Comparison of ENCODE assay signal across 27 cellular contexts in genomic region chr1:15722836-15723542, GRCh38. TPM values are rescaled to one million over a fixed set of nuclear protein-coding genes. Genes with fewer than 3 reads are reported as not detected.
DNase-seq lines count a peak whose midpoint lies in the region; ATAC-seq and TF ChIP-seq lines count a peak whose summit lies in the region.
"Had no signal": no experiment of that assay in that cellular context is flagged by ENCODE, and none has a peak within 500 bp of the region (broad histone marks: within the 10 kb centered on the region; RNA-seq: fewer than 3 reads in every experiment).

No MANE protein-coding gene starts in this region.

- no peak for TF ChIP-seq CTCF in testis (IDR thresholded peaks at IDR 0.05)

- peaks cover 13% of the 10 kb centered on the region for H3K36me3 Mint-ChIP-seq in T-helper 1 cell treated with Interleukin-12 subunit alpha and Interleukin-12 subunit beta and Interleukin-4 antibody, amounts not matched to agents 30 μg/mL and 1 μg/mL, for 36 hours (ENCODE audit: low read depth)
- H3K36me3 Mint-ChIP-seq in central memory CD8-positive, alpha-beta T cell (ENCODE audit: insufficient read depth), result peaks cover 35% of the 10 kb centered on the region
- H3K36me3 Mint-ChIP-seq: activated naive CD4-positive, alpha-beta T cell treated with anti-CD3 and anti-CD28 coated beads, Interleukin-2, amount 50 U/mL, for 72 hours had no signal

- no peaks in the 10 kb centered on the region for H3K9me3 Mint-ChIP-seq in T-helper 1 cell treated with Interleukin-12 subunit alpha and Interleukin-12 subunit beta and Interleukin-4 antibody, amounts not matched to agents 30 μg/mL and 1 μg/mL, for 36 hours
- H3K9me3 Mint-ChIP-seq in central memory CD8-positive, alpha-beta T cell, result no peaks in the 10 kb centered on the region
- H3K9me3 Mint-ChIP-seq: activated B cell treated with CpG ODN at 0.5 μM for 24 hours; activated naive CD4-positive, alpha-beta T cell treated with anti-CD3 and anti-CD28 coated beads, Interleukin-2, amount 50 U/mL, for 72 hours; CD4-positive, alpha-beta memory T cell; GM23338; stimulated activated memory B cell treated with anti-CD40 and anti-IgM and Interleukin-4, amounts not matched to agents 10 μg/mL and 1 μg/mL and 100 μg/mL, for 72 hours; T-helper 2 cell treated with Interferon-gamma antibody and Interleukin-4, amounts not matched to agents 5 μg/mL and 100 μg/mL, for 36 hours had no signal

- H3K27me3 ChIP-seq in neuronal stem cell (ENCODE audit: control insufficient read depth in 3 of 3, insufficient read depth in 3 of 3, low read depth in 1 of 3, low read length in 3 of 3), result peaks cover 0 to 4% (median 0%) of the 10 kb centered on the region in 3 experiments
- H3K27me3 ChIP-seq in testis, result no peaks in the 10 kb centered on the region
- H3K27me3 ChIP-seq: spleen, tibial artery had no signal

- H3K23ac ChIP-seq in neuronal stem cell (ENCODE audit: low read depth, low read length, poor library complexity), result peak overlapping the region; percentile 65

- no peak overlapping the region for H4K91ac ChIP-seq in neuronal stem cell (ENCODE audit: low read depth, low read length, poor library complexity)

- no peak overlapping the region for H3K14ac ChIP-seq in neuronal stem cell (ENCODE audit: low read length)

- no peak overlapping the region for H2BK15ac ChIP-seq in neuronal stem cell (ENCODE audit: low read length)

- H3K27ac ChIP-seq in neuronal stem cell (replicated peaks; ENCODE audit: low read length) (no peak overlapping the region), testis (peak overlapping the region; percentile 27 to 50)
- H3K27ac ChIP-seq: SK-N-MC, spleen, tibial artery had no signal

- no peak overlapping the region for H3K18ac ChIP-seq in neuronal stem cell (ENCODE audit: low read length)

- H3K4me1 ChIP-seq in neuronal stem cell (ENCODE audit: control insufficient read depth in 2 of 2, insufficient read depth in 1 of 2, low read depth in 1 of 2, low read length in 2 of 2) (no peaks in the 10 kb centered on the region), testis (peaks cover 11% of the 10 kb centered on the region)
- H3K4me1 ChIP-seq: tibial artery had no signal

- TF ChIP-seq POLR2A in testis (IDR thresholded peaks at IDR 0.05), result no peak

- no peak overlapping the region for H2BK120ac ChIP-seq in neuronal stem cell (ENCODE audit: low read depth, low read length)

- H3K27ac Mint-ChIP-seq in T-helper 1 cell treated with Interleukin-12 subunit alpha and Interleukin-12 subunit beta and Interleukin-4 antibody, amounts not matched to agents 30 μg/mL and 1 μg/mL, for 36 hours, result peak overlapping the region; percentile 16
- peak overlapping the region; percentile 32 for H3K27ac Mint-ChIP-seq in central memory CD8-positive, alpha-beta T cell (ENCODE audit: low read depth)
- H3K27ac Mint-ChIP-seq: activated B cell treated with CpG ODN at 0.5 μM for 24 hours; GM23338; stimulated activated memory B cell treated with anti-CD40 and anti-IgM and Interleukin-4, amounts not matched to agents 10 μg/mL and 1 μg/mL and 100 μg/mL, for 72 hours; T-helper 2 cell treated with Interferon-gamma antibody and Interleukin-4, amounts not matched to agents 5 μg/mL and 100 μg/mL, for 36 hours had no signal

- H3K36me3 ChIP-seq in neuronal stem cell (replicated peaks in 1 of 2; ENCODE audit: control insufficient read depth in 2 of 2, insufficient read depth in 2 of 2, low read length in 2 of 2) (peaks cover 50 to 82% of the 10 kb centered on the region in 2 donors), testis (ENCODE audit: low read depth, missing control alignments) (no peaks in the 10 kb centered on the region)

- no peak overlapping the region for H2BK5ac ChIP-seq in neuronal stem cell (ENCODE audit: low read length)

- no peak overlapping the region for H4K8ac ChIP-seq in neuronal stem cell (ENCODE audit: low read depth, low read length)

- no peak overlapping the region for H3K4me3 Mint-ChIP-seq in T-helper 1 cell treated with Interleukin-12 subunit alpha and Interleukin-12 subunit beta and Interleukin-4 antibody, amounts not matched to agents 30 μg/mL and 1 μg/mL, for 36 hours
- H3K4me3 Mint-ChIP-seq in central memory CD8-positive, alpha-beta T cell, result no peak overlapping the region
- H3K4me3 Mint-ChIP-seq: activated B cell treated with CpG ODN at 0.5 μM for 24 hours; CD4-positive, alpha-beta memory T cell; GM23338; stimulated activated memory B cell treated with anti-CD40 and anti-IgM and Interleukin-4, amounts not matched to agents 10 μg/mL and 1 μg/mL and 100 μg/mL, for 72 hours; T-helper 2 cell treated with Interferon-gamma antibody and Interleukin-4, amounts not matched to agents 5 μg/mL and 100 μg/mL, for 36 hours had no signal

- no peak for ATAC-seq in central memory CD8-positive, alpha-beta T cell (replicated peaks; ENCODE audit: extremely low read depth, poor library complexity, severe bottlenecking)
- no peak for ATAC-seq in HG02981 (IDR thresholded peaks at IDR 0.05; ENCODE audit: unreplicated experiment)
- ATAC-seq in GM21619 (IDR thresholded peaks at IDR 0.05; ENCODE audit: unreplicated experiment), result no peak
- ATAC-seq: activated naive CD4-positive, alpha-beta T cell treated with anti-CD3 and anti-CD28 coated beads, Interleukin-2, amount 50 U/mL, for 72 hours; GM23338; left colon; stimulated activated memory B cell treated with anti-CD40 and anti-IgM and Interleukin-4, amounts not matched to agents 10 μg/mL and 1 μg/mL and 100 μg/mL, for 72 hours had no signal

- no peak overlapping the region for H2AK5ac ChIP-seq in neuronal stem cell (ENCODE audit: low read depth, low read length)

- H2AFZ ChIP-seq in neuronal stem cell (ENCODE audit: low read length), result no peak overlapping the region
- H2AFZ ChIP-seq: GM23338 had no signal

- H3K4me1 Mint-ChIP-seq in T-helper 1 cell treated with Interleukin-12 subunit alpha and Interleukin-12 subunit beta and Interleukin-4 antibody, amounts not matched to agents 30 μg/mL and 1 μg/mL, for 36 hours (ENCODE audit: low read depth), result no peaks in the 10 kb centered on the region
- no peaks in the 10 kb centered on the region for H3K4me1 Mint-ChIP-seq in central memory CD8-positive, alpha-beta T cell
- H3K4me1 Mint-ChIP-seq: activated B cell treated with CpG ODN at 0.5 μM for 24 hours; CD4-positive, alpha-beta memory T cell; GM23338; stimulated activated memory B cell treated with anti-CD40 and anti-IgM and Interleukin-4, amounts not matched to agents 10 μg/mL and 1 μg/mL and 100 μg/mL, for 72 hours had no signal

- intact Hi-C loops in testis (cut with DNase I; ENCODE audit: low total_unique reads), result no loop called here

- no peak overlapping the region for H3K4ac ChIP-seq in neuronal stem cell (ENCODE audit: low read length)

- H3K79me1 ChIP-seq in neuronal stem cell (ENCODE audit: low read depth, low read length), result peaks cover 5% of the 10 kb centered on the region

- H2BK12ac ChIP-seq in neuronal stem cell (ENCODE audit: low read length), result no peak overlapping the region

- H3K9me3 ChIP-seq in neuronal stem cell (replicated peaks in 1 of 2; ENCODE audit: control insufficient read depth in 2 of 2, insufficient read depth in 1 of 2, low read depth in 1 of 2, low read length in 2 of 2) (no peaks in the 10 kb centered on the region), testis (no peaks in the 10 kb centered on the region)
- H3K9me3 ChIP-seq: spleen, tibial artery had no signal

- no CpG with 5 or more reads among the region's 13 CpGs for WGBS in neuronal stem cell (ENCODE audit: extremely low coverage in 2 of 2, insufficient read length in 2 of 2, insufficient replicate concordance in 1 of 2), 2 donors
- WGBS in testis, 2 donors, result 61 to 75% methylated on average over 13 of the region's 13 CpGs

- H3K27me3 Mint-ChIP-seq in T-helper 1 cell treated with Interleukin-12 subunit alpha and Interleukin-12 subunit beta and Interleukin-4 antibody, amounts not matched to agents 30 μg/mL and 1 μg/mL, for 36 hours (ENCODE audit: low read depth), result no peaks in the 10 kb centered on the region
- no peaks in the 10 kb centered on the region for H3K27me3 Mint-ChIP-seq in central memory CD8-positive, alpha-beta T cell
- H3K27me3 Mint-ChIP-seq: activated B cell treated with CpG ODN at 0.5 μM for 24 hours; CD4-positive, alpha-beta memory T cell; stimulated activated memory B cell treated with anti-CD40 and anti-IgM and Interleukin-4, amounts not matched to agents 10 μg/mL and 1 μg/mL and 100 μg/mL, for 72 hours had no signal

- H3K9ac ChIP-seq in neuronal stem cell (ENCODE audit: low read depth, low read length, poor library complexity), result peak overlapping the region; percentile 21

- H3K4me2 ChIP-seq in neuronal stem cell (ENCODE audit: insufficient read depth, low read length, poor library complexity, severe bottlenecking), result no peak overlapping the region
- H3K4me2 ChIP-seq: GM23338 had no signal

- no peak overlapping the region for H3K4me3 ChIP-seq in neuronal stem cell (ENCODE audit: low read length in 2 of 2)
- H3K4me3 ChIP-seq in testis, result no peak overlapping the region
- H3K4me3 ChIP-seq: GM23338, SK-N-MC, spleen, tibial artery had no signal

- DNase-seq in T-helper 1 cell (no peak), neuronal stem cell (ENCODE audit: low spot score) (no peak), testis (peak; percentile 69), AG08396 (ENCODE audit: low spot score) (no peak)
- no peak for DNase-seq in central memory CD8-positive, alpha-beta T cell (ENCODE audit: low spot score in 2 of 2)
- DNase-seq: 8988T; activated B cell treated with CpG ODN at 0.5 μM for 24 hours; activated CD4-positive, alpha-beta T cell treated with anti-CD3 and anti-CD28 coated beads, Interleukin-2, amount 50 U/mL, for 48 hours; activated CD8-positive, alpha-beta memory T cell treated with anti-CD3 and anti-CD28 coated beads, Interleukin-2, amount 50 U/mL, for 4 hours; CD4-positive, alpha-beta memory T cell; left colon; nucleus accumbens; spleen; stimulated activated CD4-positive, alpha-beta T cell treated with anti-CD3 and anti-CD28 coated beads, Interleukin-2, amount 100 ng/mL, for 48 hours; tibial artery had no signal

RNA-seq across cellular contexts. Expression of gene SLC25A34, which starts 13.1 kb away (rescaled TPM):
- 0.33 TPM for polyA plus RNA-seq in neuronal stem cell (2013, experiment 1 of 2)
- 0.32 TPM for polyA plus RNA-seq in neuronal stem cell (2013, experiment 2 of 2)
- total RNA-seq in testis, result 1 to 10 TPM; 2.5 to 3.8 TPM
- polyA plus RNA-seq in testis (ENCODE audit: insufficient read depth, low read depth, low replicate concordance), result 2.6 TPM

RNA-seq across cellular contexts. Expression of gene TMEM82, which starts 19.3 kb away (rescaled TPM):
- not detected for polyA plus RNA-seq in neuronal stem cell (2013, experiment 1 of 2)
- polyA plus RNA-seq in neuronal stem cell (2013, experiment 2 of 2), result not detected
- not detected for total RNA-seq in testis
- polyA plus RNA-seq in testis (ENCODE audit: insufficient read depth, low read depth, low replicate concordance), result not detected
- total RNA-seq: activated B cell treated with CpG ODN at 0.5 μM for 24 hours; activated naive CD4-positive, alpha-beta T cell treated with anti-CD3 and anti-CD28 coated beads, Interleukin-2, amount 50 U/mL, for 72 hours; aorta; cardiac septum; CD4-positive, alpha-beta memory T cell; endothelial cell of umbilical vein; GM23338; RPMI7951; spleen had no signal
- polyA plus RNA-seq: CD4-positive, alpha-beta memory T cell; endothelial cell of umbilical vein; spleen had no signal

RNA-seq across cellular contexts. Expression of gene FBLIM1, which starts 35.6 kb away (rescaled TPM):
- 11.5 TPM for polyA plus RNA-seq in neuronal stem cell (2013, experiment 1 of 2)
- 11.4 TPM for polyA plus RNA-seq in neuronal stem cell (2013, experiment 2 of 2)
- total RNA-seq in testis, result 10 to 100 TPM; 32.8 to 52.5 TPM
- polyA plus RNA-seq in testis (ENCODE audit: insufficient read depth, low read depth, low replicate concordance), result 23.3 TPM
- total RNA-seq: activated B cell treated with CpG ODN at 0.5 μM for 24 hours; CD4-positive, alpha-beta memory T cell had no signal
- polyA plus RNA-seq: CD4-positive, alpha-beta memory T cell had no signal

RNA-seq across cellular contexts. Expression of gene PLEKHM2, which starts 38.9 kb away (rescaled TPM):
- polyA plus RNA-seq in neuronal stem cell (2013, experiment 1 of 2), result 40.8 TPM
- polyA plus RNA-seq in neuronal stem cell (2013, experiment 2 of 2), result 41.5 TPM
- 10 to 100 TPM; 61.9 to 70.2 TPM for total RNA-seq in testis
- polyA plus RNA-seq in testis (ENCODE audit: insufficient read depth, low read depth, low replicate concordance), result 98.4 TPM
